In genomic region chr22:42994917-42995562, GRCh38 we compare ENCODE assay signal across 8 cellular contexts. TPM values are rescaled to one million over a fixed set of nuclear protein-coding genes. Genes with fewer than 3 reads are reported as not detected.
A peak's percentile ranks its signal among the peaks of the same experiment; 100 is the strongest.
DNase-seq lines count a peak whose midpoint lies in the region; ATAC-seq and TF ChIP-seq lines count a peak whose summit lies in the region.

No MANE protein-coding gene starts in this region.

- no peak overlapping the region for H3K27ac Mint-ChIP-seq in activated CD4-positive, alpha-beta T cell treated with anti-CD3 and anti-CD28 coated beads for 36 hours

- DNase-seq in GM13977 (ENCODE audit: low spot score) (peak; percentile 53), SIG-M5 (lab: John Stamatoyannopoulos, UW) (peak; percentile 91), fibroblast of pulmonary artery (ENCODE audit: low read depth) (peak; percentile 96), omental fat pad (ENCODE audit: low spot score) (no peak), COLO668 (lab: John Stamatoyannopoulos, UW; ENCODE audit: unreplicated experiment) (no peak)
- DNase-seq in activated CD4-positive, alpha-beta T cell treated with anti-CD3 and anti-CD28 coated beads for 36 hours: no peak

- no peak overlapping the region for H3K4me3 Mint-ChIP-seq in activated CD4-positive, alpha-beta T cell treated with anti-CD3 and anti-CD28 coated beads for 36 hours

- peak overlapping the region; percentile 43 for H3K4me3 ChIP-seq in fibroblast of pulmonary artery (replicated peaks; ENCODE audit: low read depth, low read length)

- no peaks in the 10 kb centered on the region for H3K27me3 Mint-ChIP-seq in activated CD4-positive, alpha-beta T cell treated with anti-CD3 and anti-CD28 coated beads for 36 hours

- intact Hi-C loops in activated CD4-positive, alpha-beta T cell treated with anti-CD3 and anti-CD28 coated beads for 36 hours (cut with DNase I, micrococcal nuclease): no loop called here

- TF ChIP-seq CTCF in GM13977 (IDR thresholded peaks at IDR 0.05; ENCODE audit: extremely low read depth, insufficient read depth, missing control alignments): no peak
- no peak for TF ChIP-seq CTCF in fibroblast of pulmonary artery (IDR thresholded peaks at IDR 0.05; ENCODE audit: low read length, missing control alignments)
- no peak for TF ChIP-seq CTCF in omental fat pad (IDR thresholded peaks at IDR 0.05)

- in situ Hi-C loops in GM13977 (cut with MboI; ENCODE audit: low pct_unique_long_range_greater_than_20kb, low sequenced_read_pairs, unreplicated experiment): no loop called here

- ATAC-seq in omental fat pad (ENCODE audit: low FRiP score) (peak; percentile 57), HG03095 (IDR thresholded peaks at IDR 0.05; ENCODE audit: unreplicated experiment) (no peak)
- no peak for ATAC-seq in activated CD4-positive, alpha-beta T cell treated with anti-CD3 and anti-CD28 coated beads for 36 hours
- ATAC-seq in activated CD4-positive, CD25-positive, alpha-beta regulatory T cell treated with anti-CD3 and anti-CD28 coated beads, Interleukin-2, amount 50 U/mL, for 24 hours: no peak

- peaks cover 48% of the 10 kb centered on the region for H3K4me1 Mint-ChIP-seq in activated CD4-positive, alpha-beta T cell treated with anti-CD3 and anti-CD28 coated beads for 36 hours

- POLR2A ChIA-PET in activated CD4-positive, alpha-beta T cell treated with anti-CD3 and anti-CD28 coated beads for 36 hours (lab: Charles Lee): no interaction called here

- H3K36me3 Mint-ChIP-seq in activated CD4-positive, alpha-beta T cell treated with anti-CD3 and anti-CD28 coated beads for 36 hours (ENCODE audit: low read depth): peaks cover 12% of the 10 kb centered on the region

- CTCF ChIA-PET in activated CD4-positive, alpha-beta T cell treated with anti-CD3 and anti-CD28 coated beads for 36 hours (lab: Charles Lee): interaction anchor here (0.6 kb wide), 1 partner anchor 31 kb away, joined by 3 read pairs; no protein-coding TSS in a partner anchor

- no peaks in the 10 kb centered on the region for H3K9me3 Mint-ChIP-seq in activated CD4-positive, alpha-beta T cell treated with anti-CD3 and anti-CD28 coated beads for 36 hours (ENCODE audit: low read depth)

RNA-seq across cellular contexts. Expression of gene PACSIN2, which starts 19.9 kb away (rescaled TPM):
- 100 to 1,000 TPM in 1 of 4 donors, 10 to 100 TPM in 3; 39.0 to 111 (median 51.3) TPM for total RNA-seq in omental fat pad
- 10 to 100 TPM; 27.9 to 28.1 TPM for total RNA-seq in activated CD4-positive, alpha-beta T cell treated with anti-CD3 and anti-CD28 coated beads for 36 hours

Comparison
In these comparisons a context has a peak if more than half of its experiments do, and no peak if none do; other contexts are left out.
1. DNase-seq: peak in GM13977 (single experiment), SIG-M5 (single experiment) and fibroblast of pulmonary artery (single experiment); none in omental fat pad (single experiment), activated CD4-positive, alpha-beta T cell treated with anti-CD3 and anti-CD28 coated beads for 36 hours (single experiment) and COLO668 (single experiment).